In the genomic region with DNA sequence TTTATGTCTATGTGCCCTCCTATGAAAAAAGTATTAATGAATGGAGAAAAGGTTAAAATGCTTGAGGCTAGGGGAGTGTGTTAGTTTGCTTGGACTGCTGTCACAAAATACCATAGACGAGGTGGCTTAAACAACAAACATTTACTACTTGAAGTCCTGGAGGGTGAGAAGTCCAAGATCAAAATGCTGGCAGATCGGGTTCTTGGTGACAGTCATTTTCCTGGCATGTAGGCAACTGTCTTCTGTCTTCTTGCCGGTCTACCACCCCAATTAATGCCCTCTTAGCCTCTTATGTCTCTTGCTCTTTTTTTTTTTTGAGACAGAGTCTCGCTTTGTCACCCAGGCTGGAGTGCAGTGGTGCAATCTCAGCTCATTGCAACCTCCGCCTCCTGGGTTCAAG, we compare ENCODE assay signal across 15 cellular contexts. TPM values are rescaled to one million over a fixed set of nuclear protein-coding genes. Genes with fewer than 3 reads are reported as not detected.
DNase-seq lines count a peak whose midpoint lies in the region; ATAC-seq and TF ChIP-seq lines count a peak whose summit lies in the region.
"Had no signal": no experiment of that assay in that cellular context is flagged by ENCODE, and none has a peak within 500 bp of the region (broad histone marks: within the 10 kb centered on the region; RNA-seq: fewer than 3 reads in every experiment).

No MANE protein-coding gene starts in this region.

- H3K27ac Mint-ChIP-seq in activated naive CD4-positive, alpha-beta T cell treated with anti-CD3 and anti-CD28 coated beads, Interleukin-2, amount 50 U/mL, for 24 hours: peak overlapping the region; percentile 70
- H3K27ac Mint-ChIP-seq in activated naive CD4-positive, alpha-beta T cell treated with anti-CD3 and anti-CD28 coated beads, Interleukin-2, amount 10 ng/mL, durations not matched to agents 7 days and 5 days: no peak overlapping the region
- H3K27ac Mint-ChIP-seq in T-helper 17 cell (peak overlapping the region; percentile 21), endothelial cell (ENCODE audit: unreplicated experiment) (no peak overlapping the region)

- H3K27me3 ChIP-seq in trophoblast cell (ENCODE audit: insufficient read depth, low read length): no peaks in the 10 kb centered on the region
- H3K27me3 ChIP-seq: BLaER1 treated with 17β-estradiol and CSF1 and Interleukin-3, amounts not matched to agents 10 nM and 100 nM had no signal

- H3K79me1 ChIP-seq in trophoblast cell (ENCODE audit: low read length): no peaks in the 10 kb centered on the region

- H3K79me2 ChIP-seq in trophoblast cell (ENCODE audit: control insufficient read depth, insufficient read depth, low read length, poor library complexity): peaks cover 39% of the 10 kb centered on the region

- no peak overlapping the region for H3K14ac ChIP-seq in trophoblast cell (ENCODE audit: low read length)

- no peak for TF ChIP-seq CTCF in endothelial cell (IDR thresholded peaks at IDR 0.05; ENCODE audit: unreplicated experiment)

- H2AFZ ChIP-seq in trophoblast cell (ENCODE audit: insufficient read depth, low read length, poor library complexity): no peak overlapping the region

- H3K4me3 ChIP-seq in trophoblast cell (ENCODE audit: low read depth, low read length): no peak overlapping the region
- H3K4me3 ChIP-seq: BLaER1 treated with 17β-estradiol and CSF1 and Interleukin-3, amounts not matched to agents 10 nM and 100 nM; HAP-1 had no signal

- no peak overlapping the region for H4K8ac ChIP-seq in trophoblast cell (ENCODE audit: low read depth, low read length)

- no peak overlapping the region for H2AK5ac ChIP-seq in trophoblast cell (ENCODE audit: low read length)

- ATAC-seq in T-helper 17 cell (no peak), GM21619 (IDR thresholded peaks at IDR 0.05; ENCODE audit: unreplicated experiment) (no peak)

- no peaks in the 10 kb centered on the region for H3K9me3 Mint-ChIP-seq in activated naive CD4-positive, alpha-beta T cell treated with anti-CD3 and anti-CD28 coated beads, Interleukin-2, amount 50 U/mL, for 24 hours
- H3K9me3 Mint-ChIP-seq in activated naive CD4-positive, alpha-beta T cell treated with anti-CD3 and anti-CD28 coated beads, Interleukin-2, amount 10 ng/mL, durations not matched to agents 7 days and 5 days: no peaks in the 10 kb centered on the region
- no peaks in the 10 kb centered on the region for H3K9me3 Mint-ChIP-seq in endothelial cell (ENCODE audit: unreplicated experiment)
- H3K9me3 Mint-ChIP-seq: CD8-positive, alpha-beta memory T cell had no signal

- H3K18ac ChIP-seq in trophoblast cell (ENCODE audit: low read length): no peak overlapping the region

- CTCF ChIA-PET in activated naive CD4-positive, alpha-beta T cell treated with anti-CD3 and anti-CD28 coated beads, Interleukin-2, amount 10 ng/mL, durations not matched to agents 7 days and 5 days (lab: Charles Lee): no interaction called here

- H2BK5ac ChIP-seq in trophoblast cell (ENCODE audit: low read depth, low read length, poor library complexity): no peak overlapping the region

- peaks cover 7% of the 10 kb centered on the region for H3K36me3 Mint-ChIP-seq in activated naive CD4-positive, alpha-beta T cell treated with anti-CD3 and anti-CD28 coated beads, Interleukin-2, amount 50 U/mL, for 24 hours
- peaks cover 58% of the 10 kb centered on the region for H3K36me3 Mint-ChIP-seq in activated naive CD4-positive, alpha-beta T cell treated with anti-CD3 and anti-CD28 coated beads, Interleukin-2, amount 10 ng/mL, durations not matched to agents 7 days and 5 days
- H3K36me3 Mint-ChIP-seq in T-helper 17 cell (ENCODE audit: low read depth): peaks cover 2% of the 10 kb centered on the region
- H3K36me3 Mint-ChIP-seq in endothelial cell (ENCODE audit: low read depth, unreplicated experiment): peaks cover 9% of the 10 kb centered on the region

- DNase-seq in activated naive CD4-positive, alpha-beta T cell treated with anti-CD3 and anti-CD28 coated beads, Interleukin-2, amount 10 ng/mL, durations not matched to agents 7 days and 5 days: no peak
- DNase-seq in T-helper 17 cell (no peak), endothelial cell (ENCODE audit: low spot score) (no peak), trophoblast cell (peak; percentile 56 to 78), SW 1271 (lab: John Stamatoyannopoulos, UW) (no peak)
- no peak for DNase-seq in activated CD4-positive, alpha-beta T cell treated with anti-CD3 and anti-CD28 coated beads for 4 hours
- DNase-seq: ACHN; Caco-2; CD8-positive, alpha-beta memory T cell; DND-41; GDM1 had no signal

- no peaks in the 10 kb centered on the region for H3K27me3 Mint-ChIP-seq in activated naive CD4-positive, alpha-beta T cell treated with anti-CD3 and anti-CD28 coated beads, Interleukin-2, amount 50 U/mL, for 24 hours
- no peaks in the 10 kb centered on the region for H3K27me3 Mint-ChIP-seq in activated naive CD4-positive, alpha-beta T cell treated with anti-CD3 and anti-CD28 coated beads, Interleukin-2, amount 10 ng/mL, durations not matched to agents 7 days and 5 days
- H3K27me3 Mint-ChIP-seq in T-helper 17 cell: no peaks in the 10 kb centered on the region
- no peaks in the 10 kb centered on the region for H3K27me3 Mint-ChIP-seq in endothelial cell (ENCODE audit: unreplicated experiment)
- H3K27me3 Mint-ChIP-seq: CD8-positive, alpha-beta memory T cell had no signal

- H3K4me1 Mint-ChIP-seq in activated naive CD4-positive, alpha-beta T cell treated with anti-CD3 and anti-CD28 coated beads, Interleukin-2, amount 50 U/mL, for 24 hours: peaks cover 76% of the 10 kb centered on the region
- peaks cover 71% of the 10 kb centered on the region for H3K4me1 Mint-ChIP-seq in activated naive CD4-positive, alpha-beta T cell treated with anti-CD3 and anti-CD28 coated beads, Interleukin-2, amount 10 ng/mL, durations not matched to agents 7 days and 5 days
- H3K4me1 Mint-ChIP-seq in T-helper 17 cell: peaks cover 58% of the 10 kb centered on the region
- peaks cover 42% of the 10 kb centered on the region for H3K4me1 Mint-ChIP-seq in endothelial cell (ENCODE audit: unreplicated experiment)

- no peak overlapping the region for H4K12ac ChIP-seq in trophoblast cell (ENCODE audit: low read depth, low read length)

- no peaks in the 10 kb centered on the region for H3K9me3 ChIP-seq in T-helper 17 cell (ENCODE audit: control insufficient read depth, low read length, poor library complexity, severe bottlenecking)
- no peaks in the 10 kb centered on the region for H3K9me3 ChIP-seq in trophoblast cell (ENCODE audit: insufficient read depth, low read depth, low read length)
- H3K9me3 ChIP-seq: BLaER1 treated with 17β-estradiol and CSF1 and Interleukin-3, amounts not matched to agents 10 nM and 100 nM; Caco-2; HAP-1 had no signal

- H3K4me2 ChIP-seq in trophoblast cell (ENCODE audit: low read length): no peak overlapping the region

- H3K23ac ChIP-seq in trophoblast cell (ENCODE audit: low read length): no peak overlapping the region

- H4K91ac ChIP-seq in trophoblast cell (ENCODE audit: low read depth, low read length): no peak overlapping the region

- no peak overlapping the region for H3K27ac ChIP-seq in trophoblast cell (ENCODE audit: low read depth, low read length)
- H3K27ac ChIP-seq: BLaER1 treated with 17β-estradiol and CSF1 and Interleukin-3, amounts not matched to agents 10 nM and 100 nM had no signal

- peak overlapping the region; percentile 58 for H3K4ac ChIP-seq in trophoblast cell (ENCODE audit: low read depth, low read length)

- no CpG with 5 or more reads among the region's 5 CpGs for WGBS in trophoblast cell (ENCODE audit: extremely low coverage, insufficient coverage, insufficient read length)

- no peak overlapping the region for H2BK120ac ChIP-seq in trophoblast cell (ENCODE audit: insufficient read depth, low read length, poor library complexity)

- H3K4me3 Mint-ChIP-seq in activated naive CD4-positive, alpha-beta T cell treated with anti-CD3 and anti-CD28 coated beads, Interleukin-2, amount 50 U/mL, for 24 hours: no peak overlapping the region
- H3K4me3 Mint-ChIP-seq in activated naive CD4-positive, alpha-beta T cell treated with anti-CD3 and anti-CD28 coated beads, Interleukin-2, amount 10 ng/mL, durations not matched to agents 7 days and 5 days: no peak overlapping the region
- H3K4me3 Mint-ChIP-seq in T-helper 17 cell: no peak overlapping the region
- peak overlapping the region; percentile 77 for H3K4me3 Mint-ChIP-seq in endothelial cell (ENCODE audit: unreplicated experiment)

- H2BK12ac ChIP-seq in trophoblast cell (ENCODE audit: low read length): no peak overlapping the region

- peaks cover 0 to 4% of the 10 kb centered on the region in 2 experiments for H3K4me1 ChIP-seq in trophoblast cell (ENCODE audit: control insufficient read depth in 1 of 2, insufficient read depth in 2 of 2, low read length in 2 of 2)

- H3K36me3 ChIP-seq in trophoblast cell (ENCODE audit: control insufficient read depth in 1 of 2, insufficient read depth in 2 of 2, low read length in 2 of 2): peaks cover 11 to 21% of the 10 kb centered on the region in 2 experiments

- H3K9ac ChIP-seq in trophoblast cell (ENCODE audit: low read length): no peak overlapping the region
- H3K9ac ChIP-seq: BLaER1 treated with 17β-estradiol and CSF1 and Interleukin-3, amounts not matched to agents 10 nM and 100 nM had no signal

RNA-seq across cellular contexts. Expression of a gene that starts 15.0 kb away (rescaled TPM):
- 100 to 1,000 TPM; 134 to 136 TPM for total RNA-seq in T-helper 17 cell
- 115 TPM for total RNA-seq in endothelial cell (ENCODE audit: unreplicated experiment)
- 84.0 and 87.9 TPM in 2 replicates for polyA plus RNA-seq in trophoblast cell (2013)

Comparison
In these comparisons a context has a peak if more than half of its experiments do, and no peak if none do; other contexts are left out.
1. H3K27ac Mint-ChIP-seq: peak in activated naive CD4-positive, alpha-beta T cell treated with anti-CD3 and anti-CD28 coated beads, Interleukin-2, amount 50 U/mL, for 24 hours (single experiment) and T-helper 17 cell (single experiment); none in activated naive CD4-positive, alpha-beta T cell treated with anti-CD3 and anti-CD28 coated beads, Interleukin-2, amount 10 ng/mL, durations not matched to agents 7 days and 5 days (single experiment) and endothelial cell (single experiment).
2. DNase-seq: peak in trophoblast cell (2 of 2); none in activated naive CD4-positive, alpha-beta T cell treated with anti-CD3 and anti-CD28 coated beads, Interleukin-2, amount 10 ng/mL, durations not matched to agents 7 days and 5 days (single experiment), T-helper 17 cell (0 of 3), endothelial cell (single experiment), activated CD4-positive, alpha-beta T cell treated with anti-CD3 and anti-CD28 coated beads for 4 hours (0 of 2) and SW 1271 (0 of 2).